Comparison of ENCODE assay signal across 8 cellular contexts in genomic region chr21:15063821-15064575, GRCh38. TPM values are rescaled to one million over a fixed set of nuclear protein-coding genes. Genes with fewer than 3 reads are reported as not detected.
DNase-seq lines count a peak whose midpoint lies in the region; ATAC-seq and TF ChIP-seq lines count a peak whose summit lies in the region.

No MANE protein-coding gene starts in this region.

- intact Hi-C loops in thyroid gland (cut with DNase I): no loop called here

- H3K4me3 ChIP-seq in esophagus (ENCODE audit: low read depth in 1 of 2, low read length in 2 of 2) (peak overlapping the region; percentile 65 to 82), thyroid gland (replicated peaks in 1 of 3) (peak overlapping the region; percentile 51 to 82 (median 75))

- no peaks in the 10 kb centered on the region for H3K27me3 ChIP-seq in esophagus (ENCODE audit: control insufficient read depth in 1 of 2, insufficient read depth in 2 of 2, low read length in 2 of 2)
- H3K27me3 ChIP-seq in thyroid gland: no peaks in the 10 kb centered on the region

- H3K36me3 ChIP-seq in esophagus (ENCODE audit: control insufficient read depth in 2 of 2, insufficient read depth in 2 of 2, low read length in 1 of 2) (no peaks in the 10 kb centered on the region), thyroid gland (no peaks in the 10 kb centered on the region)

- peak; percentile 1 for ATAC-seq in GM18520 (IDR thresholded peaks at IDR 0.05; ENCODE audit: unreplicated experiment)
- peak; percentile 0 for ATAC-seq in HG03159 (IDR thresholded peaks at IDR 0.05; ENCODE audit: unreplicated experiment)
- ATAC-seq in WTC11: peak; percentile 8

- no peak for TF ChIP-seq POLR2A in thyroid gland (IDR thresholded peaks at IDR 0.05)

- peak overlapping the region; percentile 91 for H3K4me3 Mint-ChIP-seq in WTC11

- H3K27ac Mint-ChIP-seq in WTC11: no peak overlapping the region

- POLR2A ChIA-PET in WTC11 (lab: Charles Lee): no interaction called here

- H3K4me1 Mint-ChIP-seq in WTC11: peaks cover 49% of the 10 kb centered on the region

- WGBS in esophagus, 2 donors: 1% methylated on average over 57 of the region's 57 CpGs
- 0 to 1% methylated on average over 15 to 18 of the region's 57 CpGs for WGBS in thyroid gland, 2 donors

- H3K36me3 Mint-ChIP-seq in WTC11: no peaks in the 10 kb centered on the region

- DNase-seq in 8988T (peak; percentile 93), WTC11 (ENCODE audit: low spot score) (peak; percentile 51), mucosa of gallbladder (ENCODE audit: low spot score) (peak; percentile 31), thyroid gland (peak; percentile 59 to 61), DMS79 treated with DMSO at 0.1 percent for 48 hours (lab: John Stamatoyannopoulos, UW) (no peak)

- no peak for TF ChIP-seq CTCF in WTC11 (IDR thresholded peaks at IDR 0.05)
- no peak for TF ChIP-seq CTCF in thyroid gland (IDR thresholded peaks at IDR 0.05)

- peak overlapping the region; percentile 94 to 95 for H3K27ac ChIP-seq in esophagus (ENCODE audit: low read depth in 2 of 2, low read length in 1 of 2)
- peak overlapping the region; percentile 85 to 97 (median 91) for H3K27ac ChIP-seq in thyroid gland

- H3K9me3 ChIP-seq in esophagus (ENCODE audit: control insufficient read depth in 2 of 2, insufficient read depth in 1 of 2, low read depth in 1 of 2, low read length in 1 of 2) (no peaks in the 10 kb centered on the region), thyroid gland (no peaks in the 10 kb centered on the region)

- peaks cover 37% of the 10 kb centered on the region for H3K27me3 Mint-ChIP-seq in WTC11 (ENCODE audit: low read depth)

- H3K4me1 ChIP-seq in esophagus (ENCODE audit: control insufficient read depth in 2 of 2, insufficient read depth in 2 of 2, low read length in 1 of 2) (no peaks in the 10 kb centered on the region), thyroid gland (peaks cover 11 to 23% of the 10 kb centered on the region in 2 donors)

- CTCF ChIA-PET in WTC11 (lab: Charles Lee): interaction anchor here (1.5 kb wide), 1 partner anchor 419 kb away, joined by 4 read pairs; no protein-coding TSS in a partner anchor

- no peaks in the 10 kb centered on the region for H3K9me3 Mint-ChIP-seq in WTC11

TF ChIP-seq in WTC11, 78 proteins besides CTCF, POLR2A, EP300 and RAD21:
- TF ChIP-seq E2F4 (CRISPR knock-in tag; IDR thresholded peaks at IDR 0.05; ENCODE audit: borderline replicate concordance, low read depth): 0 out of 2 replicates have a peak, but pooled peaks have one; percentile 28
- TF ChIP-seq HMGXB4 (CRISPR knock-in tag; IDR thresholded peaks at IDR 0.05): peak; percentile 40; the same call in 1 of the 2 replicates
- no peak for TF ChIP-seq USF2 (CRISPR knock-in tag; IDR thresholded peaks at IDR 0.05)
- no peak for TF ChIP-seq ERG (CRISPR knock-in tag; IDR thresholded peaks at IDR 0.05)
- TF ChIP-seq RELA (CRISPR knock-in tag; IDR thresholded peaks at IDR 0.05; ENCODE audit: borderline replicate concordance): no peak
- no peak for TF ChIP-seq ZNF671 (CRISPR knock-in tag; IDR thresholded peaks at IDR 0.05)

RNA-seq across cellular contexts. Expression of gene NRIP1, which starts 0.8 kb away (rescaled TPM):
- 8.0 to 10.3 TPM (median 8.8 TPM) in 3 replicates for total RNA-seq in WTC11 (2021)
- 1 to 10 TPM; 3.5 to 4.3 TPM for polyA plus RNA-seq in esophagus
- total RNA-seq in mucosa of gallbladder: 34.4 TPM
- total RNA-seq in thyroid gland: 10 to 100 TPM; 19.4 to 37.5 (median 28.2) TPM
